ENCODE assay signal across 8 cellular contexts in the genomic region with DNA sequence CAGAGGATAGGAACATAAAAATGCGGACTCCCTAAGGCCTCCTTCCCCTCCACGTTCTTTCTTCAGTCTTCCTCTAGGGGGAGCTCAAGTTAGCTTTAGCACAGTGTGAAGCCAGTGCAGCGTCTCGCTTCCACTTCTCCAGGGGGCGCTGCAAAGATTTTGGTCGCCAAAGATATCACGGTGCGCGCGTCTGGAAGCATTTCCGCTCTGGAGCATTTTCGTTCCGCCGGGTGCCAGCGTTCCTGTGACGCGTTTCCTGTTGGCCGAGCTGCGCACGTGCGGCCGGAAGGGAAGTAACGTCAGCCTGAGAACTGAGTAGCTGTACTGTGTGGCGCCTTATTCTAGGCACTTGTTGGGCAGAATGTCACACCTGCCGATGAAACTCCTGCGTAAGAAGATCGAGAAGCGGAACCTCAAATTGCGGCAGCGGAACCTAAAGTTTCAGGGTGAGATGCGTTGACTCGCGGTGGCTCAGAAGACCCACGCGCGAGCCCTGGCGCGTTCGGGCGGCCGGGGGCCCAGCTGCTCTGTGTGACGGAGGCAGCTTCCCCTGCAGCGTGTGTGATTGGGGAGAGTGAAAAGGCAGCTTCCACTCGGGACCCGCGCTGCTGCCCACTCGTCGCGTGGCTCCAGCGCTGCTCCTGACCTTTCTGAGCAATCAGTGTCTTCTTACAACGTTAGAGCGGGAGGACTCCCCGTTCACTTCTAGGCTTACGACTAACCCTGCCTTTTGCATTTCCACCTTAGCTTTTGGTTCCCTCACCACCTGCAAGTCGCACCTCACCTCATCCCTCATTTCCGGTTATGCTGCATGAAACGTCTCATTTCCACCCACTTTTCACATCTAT. TPM values are rescaled to one million over a fixed set of nuclear protein-coding genes. Genes with fewer than 3 reads are reported as not detected.
A peak's percentile ranks its signal among the peaks of the same experiment; 100 is the strongest.
DNase-seq lines count a peak whose midpoint lies in the region; TF ChIP-seq lines count a peak whose summit lies in the region.

A gene (plus strand): TSS at position 275 of the 848 bp plus-strand sequence. CDS start 87 bp downstream, at position 362.

- peak in 1 of 2 experiments; percentile 23; a peak in 2 of 4 replicates for TF ChIP-seq EP300 in SK-N-SH (IDR thresholded peaks at IDR 0.05; ENCODE audit: borderline replicate concordance in 1 of 2, low read depth in 1 of 2, low read length in 1 of 2)

- intact Hi-C loops in testis (cut with DNase I; ENCODE audit: low total_unique reads): no loop called here

- peaks cover 0 to 14% of the 10 kb centered on the region in 2 experiments; a peak in 2 of 4 replicates for H3K4me1 ChIP-seq in SK-N-SH (ENCODE audit: control insufficient read depth in 1 of 2, insufficient read depth in 2 of 2, low read depth in 1 of 2, low read length in 1 of 2)
- H3K4me1 ChIP-seq in testis: peaks cover 15% of the 10 kb centered on the region

- H3K36me3 ChIP-seq in SK-N-SH (replicated peaks in 1 of 2; ENCODE audit: control insufficient read depth in 1 of 2, insufficient read depth in 2 of 2, low read length in 1 of 2) (peaks cover 35 to 40% of the 10 kb centered on the region in 2 experiments), testis (ENCODE audit: low read depth, missing control alignments) (no peaks in the 10 kb centered on the region)

- peak within 1 kb of the TSS; percentile 81 for H3K9ac ChIP-seq in SK-N-SH

- H3K27me3 ChIP-seq in SK-N-SH (ENCODE audit: insufficient read depth) (no peaks in the 10 kb centered on the region), testis (no peaks in the 10 kb centered on the region)

- H3F3A ChIP-seq in SK-N-SH (replicated peaks; ENCODE audit: insufficient read depth): no peaks in the 10 kb centered on the region

- H3K4me3 ChIP-seq in GM08714 (ENCODE audit: low read length): peak within 1 kb of the TSS; percentile 92
- peak within 1 kb of the TSS; percentile 98 for H3K4me3 ChIP-seq in NB4 (ENCODE audit: low read depth, low read length)
- H3K4me3 ChIP-seq in SK-N-SH (ENCODE audit: low read depth in 2 of 2, low read length in 1 of 2): peak within 1 kb of the TSS; percentile 88
- H3K4me3 ChIP-seq in testis: peak within 1 kb of the TSS; percentile 60 to 76

- peak; percentile 71 for TF ChIP-seq RAD21 in SK-N-SH (IDR thresholded peaks at IDR 0.05; ENCODE audit: low read length)

- H3K36me3 Mint-ChIP-seq in HFFc6 (ENCODE audit: low read depth): peaks cover 33% of the 10 kb centered on the region
- H3K36me3 Mint-ChIP-seq in activated naive CD4-positive, alpha-beta T cell treated with anti-CD3 and anti-CD28 coated beads, Interleukin-2, amount 50 U/mL, for 24 hours: peaks cover 23% of the 10 kb centered on the region

- H3K4me2 ChIP-seq in SK-N-SH: peak within 1 kb of the TSS; percentile 80

- peak; percentile 75 for TF ChIP-seq POLR2A in NB4 (IDR thresholded peaks at IDR 0.05; ENCODE audit: extremely low read depth, insufficient read length)
- TF ChIP-seq POLR2A in testis (IDR thresholded peaks at IDR 0.05): no peak

- POLR2A ChIA-PET in SK-N-SH (lab: Yijun Ruan, JAX): interaction anchor here (1.2 kb wide), 1 partner anchor 189 kb away, joined by 4 read pairs; no protein-coding TSS in a partner anchor

- peak within 1 kb of the TSS; percentile 55 for H2AFZ ChIP-seq in SK-N-SH (ENCODE audit: low read depth)

- peaks cover 24% of the 10 kb centered on the region for H3K4me1 Mint-ChIP-seq in HFFc6 (ENCODE audit: low read depth)
- peaks cover 39% of the 10 kb centered on the region for H3K4me1 Mint-ChIP-seq in activated naive CD4-positive, alpha-beta T cell treated with anti-CD3 and anti-CD28 coated beads, Interleukin-2, amount 50 U/mL, for 24 hours

- peaks cover 44% of the 10 kb centered on the region for H3K79me2 ChIP-seq in SK-N-SH (ENCODE audit: insufficient read depth)

- 0 out of 2 replicates have a peak, but pooled peaks cover 5% of the 10 kb centered on the region for H4K20me1 ChIP-seq in SK-N-SH (ENCODE audit: insufficient read depth)

- H3K4me3 Mint-ChIP-seq in HFFc6: peak within 1 kb of the TSS; percentile 100
- peak within 1 kb of the TSS; percentile 97 for H3K4me3 Mint-ChIP-seq in activated naive CD4-positive, alpha-beta T cell treated with anti-CD3 and anti-CD28 coated beads, Interleukin-2, amount 50 U/mL, for 24 hours

- no peaks in the 10 kb centered on the region for H3K9me2 ChIP-seq in SK-N-SH

- CTCF ChIA-PET in SK-N-SH (lab: Yijun Ruan, JAX): interaction anchor here (0.6 to 6.3 kb wide), 56 partner anchors 11 to 1613 kb away, joined by 3 to 75 read pairs (median 4); a partner anchor contains a TSS

- DNase-seq in HFFc6 (peak; percentile 98), NB4 (ENCODE audit: low read depth) (peak; percentile 98), SK-N-SH (peak; percentile 88), globus pallidus (ENCODE audit: low spot score) (peak; percentile 97), occipital lobe (lab: John Stamatoyannopoulos, UW) (peak; percentile 96), testis (peak; percentile 99)

- WGBS in SK-N-SH (ENCODE audit: low lambda C conversion rate): under 1% methylated on average over 40 of the region's 57 CpGs
- WGBS in testis, 2 donors: 0 to 1% methylated on average over 43 to 57 of the region's 57 CpGs

- H3K9me3 Mint-ChIP-seq in HFFc6: no peaks in the 10 kb centered on the region
- no peaks in the 10 kb centered on the region for H3K9me3 Mint-ChIP-seq in activated naive CD4-positive, alpha-beta T cell treated with anti-CD3 and anti-CD28 coated beads, Interleukin-2, amount 50 U/mL, for 24 hours

- TF ChIP-seq CTCF in HFFc6 (IDR thresholded peaks at IDR 0.05) (peak; percentile 98), NB4 (IDR thresholded peaks at IDR 0.05; ENCODE audit: low read depth, low read length) (peak; percentile 99), SK-N-SH (IDR thresholded peaks at IDR 0.05) (peak; percentile 99), testis (IDR thresholded peaks at IDR 0.05) (peak; percentile 96 to 100 (median 97))

- H3K27me3 Mint-ChIP-seq in HFFc6 (ENCODE audit: insufficient read depth): peaks cover 3% of the 10 kb centered on the region
- no peaks in the 10 kb centered on the region for H3K27me3 Mint-ChIP-seq in activated naive CD4-positive, alpha-beta T cell treated with anti-CD3 and anti-CD28 coated beads, Interleukin-2, amount 50 U/mL, for 24 hours

- H3K27ac ChIP-seq in SK-N-SH (ENCODE audit: low read depth in 2 of 2, low read length in 1 of 2): peak within 1 kb of the TSS; percentile 81
- peak within 1 kb of the TSS; percentile 35 to 76 for H3K27ac ChIP-seq in testis

- H3K27ac Mint-ChIP-seq in HFFc6: peak within 1 kb of the TSS; percentile 95
- H3K27ac Mint-ChIP-seq in activated naive CD4-positive, alpha-beta T cell treated with anti-CD3 and anti-CD28 coated beads, Interleukin-2, amount 50 U/mL, for 24 hours: peak within 1 kb of the TSS; percentile 95

- H3K9me3 ChIP-seq in SK-N-SH (no peaks in the 10 kb centered on the region), testis (no peaks in the 10 kb centered on the region)

TF ChIP-seq in SK-N-SH, 30 proteins besides CTCF, POLR2A, EP300 and RAD21 (continues in another document):
- TF ChIP-seq ELF1 (IDR thresholded peaks at IDR 0.05) (peak; percentile 85), TCF12 (IDR thresholded peaks at IDR 0.05) (peak; percentile 49), SIN3A (IDR thresholded peaks at IDR 0.05; ENCODE audit: borderline replicate concordance, low read depth, low read length) (no peak; the same call in 1 of the 2 replicates), NFIC (IDR thresholded peaks at IDR 0.05; ENCODE audit: borderline replicate concordance) (peak; percentile 29; the same call in 1 of the 2 replicates), FOXM1 (IDR thresholded peaks at IDR 0.05; ENCODE audit: low read depth) (no peak), NRF1 (IDR thresholded peaks at IDR 0.05; ENCODE audit: low read depth, low read length) (peak; percentile 72), YY1 (IDR thresholded peaks at IDR 0.05; ENCODE audit: low read depth) (no peak), EZH2phosphoT487 (IDR thresholded peaks at IDR 0.05; ENCODE audit: borderline replicate concordance, low read depth) (no peak), GABPA (IDR thresholded peaks at IDR 0.05; ENCODE audit: low read depth) (peak; percentile 98)
- TF ChIP-seq, protein P1, sequence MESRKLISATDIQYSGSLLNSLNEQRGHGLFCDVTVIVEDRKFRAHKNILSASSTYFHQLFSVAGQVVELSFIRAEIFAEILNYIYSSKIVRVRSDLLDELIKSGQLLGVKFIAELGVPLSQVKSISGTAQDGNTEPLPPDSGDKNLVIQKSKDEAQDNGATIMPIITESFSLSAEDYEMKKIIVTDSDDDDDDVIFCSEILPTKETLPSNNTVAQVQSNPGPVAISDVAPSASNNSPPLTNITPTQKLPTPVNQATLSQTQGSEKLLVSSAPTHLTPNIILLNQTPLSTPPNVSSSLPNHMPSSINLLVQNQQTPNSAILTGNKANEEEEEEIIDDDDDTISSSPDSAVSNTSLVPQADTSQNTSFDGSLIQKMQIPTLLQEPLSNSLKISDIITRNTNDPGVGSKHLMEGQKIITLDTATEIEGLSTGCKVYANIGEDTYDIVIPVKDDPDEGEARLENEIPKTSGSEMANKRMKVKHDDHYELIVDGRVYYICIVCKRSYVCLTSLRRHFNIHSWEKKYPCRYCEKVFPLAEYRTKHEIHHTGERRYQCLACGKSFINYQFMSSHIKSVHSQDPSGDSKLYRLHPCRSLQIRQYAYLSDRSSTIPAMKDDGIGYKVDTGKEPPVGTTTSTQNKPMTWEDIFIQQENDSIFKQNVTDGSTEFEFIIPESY (IDR thresholded peaks at IDR 0.05; ENCODE audit: borderline replicate concordance, low read depth): peak; percentile 30; the same call in 1 of the 2 replicates
- TF ChIP-seq, protein P2, sequence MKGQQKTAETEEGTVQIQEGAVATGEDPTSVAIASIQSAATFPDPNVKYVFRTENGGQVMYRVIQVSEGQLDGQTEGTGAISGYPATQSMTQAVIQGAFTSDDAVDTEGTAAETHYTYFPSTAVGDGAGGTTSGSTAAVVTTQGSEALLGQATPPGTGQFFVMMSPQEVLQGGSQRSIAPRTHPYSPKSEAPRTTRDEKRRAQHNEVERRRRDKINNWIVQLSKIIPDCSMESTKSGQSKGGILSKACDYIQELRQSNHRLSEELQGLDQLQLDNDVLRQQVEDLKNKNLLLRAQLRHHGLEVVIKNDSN (IDR thresholded peaks at IDR 0.05; ENCODE audit: borderline replicate concordance, low read depth): peak; percentile 77

RNA-seq across cellular contexts. Expression of the gene that starts here (rescaled TPM):
- total RNA-seq in HFFc6 (2021; fragmentation: NEBNext Ultra II Directional; extraction: Animal tissue kit (Norgen Biotek cat#: 25700)): 10 to 100 TPM; 50.1 to 61.0 (median 57.0) TPM
- polyA plus RNA-seq in SK-N-SH (2012; rRNA removed) (24.1 and 40.6 TPM in 2 replicates), testis (ENCODE audit: insufficient read depth, low read depth, low replicate concordance) (31.1 TPM)
- 33.7 and 39.3 TPM in 2 replicates for polyA plus RNA-seq in SK-N-SH (2012; cell fraction: cytosol; rRNA removed)
- 28.8 and 71.2 TPM in 2 replicates for polyA plus RNA-seq in SK-N-SH (2012; cell fraction: nucleus; rRNA removed)
- total RNA-seq in occipital lobe (77.4 TPM), testis (10 to 100 TPM; 50.3 to 62.4 TPM)

Comparison
In these comparisons a context has a peak if more than half of its experiments do, and no peak if none do; other contexts are left out.
1. Peak in every context shown above with its lines: DNase-seq, H3K4me3 ChIP-seq and H3K27ac ChIP-seq.